In the genomic region with DNA sequence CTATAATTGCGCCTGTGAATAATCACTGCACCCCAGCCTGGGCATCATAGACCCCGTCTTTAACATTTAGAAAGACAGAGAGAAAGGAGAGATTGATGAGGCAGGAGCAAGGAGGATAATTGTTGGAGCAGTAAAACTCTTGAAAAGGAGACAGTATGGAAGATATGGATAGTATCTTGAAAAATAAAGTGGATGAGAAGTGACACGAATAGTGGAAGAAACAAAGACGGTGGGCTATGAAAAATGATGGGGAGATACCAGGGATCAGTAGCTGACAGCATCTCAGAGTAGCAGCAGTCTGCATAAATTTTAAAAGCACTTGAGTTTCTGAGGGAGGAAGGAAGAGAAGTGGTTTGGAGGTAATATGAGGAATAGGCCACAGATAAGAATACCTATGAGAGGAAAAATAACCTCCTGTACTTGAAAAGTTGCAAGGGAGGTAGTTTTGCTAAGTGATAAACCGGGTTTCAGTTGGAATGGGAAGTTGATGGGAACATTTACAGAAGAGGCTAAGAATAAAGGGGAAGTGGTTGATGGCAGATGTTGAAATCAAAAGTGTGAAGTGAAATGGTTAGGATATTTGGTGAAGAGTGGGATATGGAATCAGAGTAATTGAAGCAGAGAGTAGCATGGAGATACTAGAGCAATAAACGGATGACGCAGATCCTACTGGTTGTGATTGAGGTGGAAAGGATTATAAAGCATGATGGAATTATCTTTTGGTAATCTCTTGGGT, we compare ENCODE assay signal across 1 cellular context.
TF ChIP-seq lines count a peak whose summit lies in the region.

No MANE protein-coding gene starts in this region.

TF ChIP-seq in GM23338, 12 proteins besides CTCF, POLR2A, EP300 and RAD21 (continued from another document):
- TF ChIP-seq, protein P1, sequence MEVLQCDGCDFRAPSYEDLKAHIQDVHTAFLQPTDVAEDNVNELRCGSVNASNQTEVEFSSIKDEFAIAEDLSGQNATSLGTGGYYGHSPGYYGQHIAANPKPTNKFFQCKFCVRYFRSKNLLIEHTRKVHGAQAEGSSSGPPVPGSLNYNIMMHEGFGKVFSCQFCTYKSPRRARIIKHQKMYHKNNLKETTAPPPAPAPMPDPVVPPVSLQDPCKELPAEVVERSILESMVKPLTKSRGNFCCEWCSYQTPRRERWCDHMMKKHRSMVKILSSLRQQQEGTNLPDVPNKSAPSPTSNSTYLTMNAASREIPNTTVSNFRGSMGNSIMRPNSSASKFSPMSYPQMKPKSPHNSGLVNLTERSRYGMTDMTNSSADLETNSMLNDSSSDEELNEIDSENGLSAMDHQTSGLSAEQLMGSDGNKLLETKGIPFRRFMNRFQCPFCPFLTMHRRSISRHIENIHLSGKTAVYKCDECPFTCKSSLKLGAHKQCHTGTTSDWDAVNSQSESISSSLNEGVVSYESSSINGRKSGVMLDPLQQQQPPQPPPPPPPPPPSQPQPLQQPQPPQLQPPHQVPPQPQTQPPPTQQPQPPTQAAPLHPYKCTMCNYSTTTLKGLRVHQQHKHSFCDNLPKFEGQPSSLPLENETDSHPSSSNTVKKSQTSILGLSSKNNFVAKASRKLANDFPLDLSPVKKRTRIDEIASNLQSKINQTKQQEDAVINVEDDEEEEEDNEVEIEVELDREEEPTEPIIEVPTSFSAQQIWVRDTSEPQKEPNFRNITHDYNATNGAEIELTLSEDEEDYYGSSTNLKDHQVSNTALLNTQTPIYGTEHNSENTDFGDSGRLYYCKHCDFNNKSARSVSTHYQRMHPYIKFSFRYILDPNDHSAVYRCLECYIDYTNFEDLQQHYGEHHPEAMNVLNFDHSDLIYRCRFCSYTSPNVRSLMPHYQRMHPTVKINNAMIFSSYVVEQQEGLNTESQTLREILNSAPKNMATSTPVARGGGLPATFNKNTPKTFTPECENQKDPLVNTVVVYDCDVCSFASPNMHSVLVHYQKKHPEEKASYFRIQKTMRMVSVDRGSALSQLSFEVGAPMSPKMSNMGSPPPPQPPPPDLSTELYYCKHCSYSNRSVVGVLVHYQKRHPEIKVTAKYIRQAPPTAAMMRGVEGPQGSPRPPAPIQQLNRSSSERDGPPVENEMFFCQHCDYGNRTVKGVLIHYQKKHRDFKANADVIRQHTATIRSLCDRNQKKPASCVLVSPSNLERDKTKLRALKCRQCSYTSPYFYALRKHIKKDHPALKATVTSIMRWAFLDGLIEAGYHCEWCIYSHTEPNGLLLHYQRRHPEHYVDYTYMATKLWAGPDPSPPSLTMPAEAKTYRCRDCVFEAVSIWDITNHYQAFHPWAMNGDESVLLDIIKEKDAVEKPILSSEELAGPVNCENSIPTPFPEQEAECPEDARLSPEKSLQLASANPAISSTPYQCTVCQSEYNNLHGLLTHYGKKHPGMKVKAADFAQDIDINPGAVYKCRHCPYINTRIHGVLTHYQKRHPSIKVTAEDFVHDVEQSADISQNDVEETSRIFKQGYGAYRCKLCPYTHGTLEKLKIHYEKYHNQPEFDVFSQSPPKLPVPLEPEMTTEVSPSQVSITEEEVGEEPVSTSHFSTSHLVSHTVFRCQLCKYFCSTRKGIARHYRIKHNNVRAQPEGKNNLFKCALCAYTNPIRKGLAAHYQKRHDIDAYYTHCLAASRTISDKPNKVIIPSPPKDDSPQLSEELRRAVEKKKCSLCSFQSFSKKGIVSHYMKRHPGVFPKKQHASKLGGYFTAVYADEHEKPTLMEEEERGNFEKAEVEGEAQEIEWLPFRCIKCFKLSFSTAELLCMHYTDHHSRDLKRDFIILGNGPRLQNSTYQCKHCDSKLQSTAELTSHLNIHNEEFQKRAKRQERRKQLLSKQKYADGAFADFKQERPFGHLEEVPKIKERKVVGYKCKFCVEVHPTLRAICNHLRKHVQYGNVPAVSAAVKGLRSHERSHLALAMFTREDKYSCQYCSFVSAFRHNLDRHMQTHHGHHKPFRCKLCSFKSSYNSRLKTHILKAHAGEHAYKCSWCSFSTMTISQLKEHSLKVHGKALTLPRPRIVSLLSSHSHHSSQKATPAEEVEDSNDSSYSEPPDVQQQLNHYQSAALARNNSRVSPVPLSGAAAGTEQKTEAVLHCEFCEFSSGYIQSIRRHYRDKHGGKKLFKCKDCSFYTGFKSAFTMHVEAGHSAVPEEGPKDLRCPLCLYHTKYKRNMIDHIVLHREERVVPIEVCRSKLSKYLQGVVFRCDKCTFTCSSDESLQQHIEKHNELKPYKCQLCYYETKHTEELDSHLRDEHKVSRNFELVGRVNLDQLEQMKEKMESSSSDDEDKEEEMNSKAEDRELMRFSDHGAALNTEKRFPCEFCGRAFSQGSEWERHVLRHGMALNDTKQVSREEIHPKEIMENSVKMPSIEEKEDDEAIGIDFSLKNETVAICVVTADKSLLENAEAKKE (CRISPR knock-in tag; IDR thresholded peaks at IDR 0.05) = no peak
